In genomic region chr9:86351897-86352296, GRCh38 we compare ENCODE assay signal across 10 cellular contexts. TPM values are rescaled to one million over a fixed set of nuclear protein-coding genes. Genes with fewer than 3 reads are reported as not detected.
DNase-seq lines count a peak whose midpoint lies in the region; ATAC-seq and TF ChIP-seq lines count a peak whose summit lies in the region.
"Had no signal": no experiment of that assay in that cellular context is flagged by ENCODE, and none has a peak within 500 bp of the region (broad histone marks: within the 10 kb centered on the region; RNA-seq: fewer than 3 reads in every experiment).

No MANE protein-coding gene starts in this region.

- H3K27ac ChIP-seq in CD4-positive, alpha-beta T cell (ENCODE audit: low read depth, low read length), result no peak overlapping the region

- POLR2A ChIA-PET in CD4-positive, alpha-beta T cell (lab: Charles Lee), result interaction anchor here (1.0 to 1.2 kb wide), 2 partner anchors 13 to 21 kb away, joined by 3 to 4 read pairs; no protein-coding TSS in a partner anchor

- ATAC-seq in CD4-positive, alpha-beta T cell (ENCODE audit: poor library complexity), result no peak
- ATAC-seq in central memory CD8-positive, alpha-beta T cell (replicated peaks; ENCODE audit: extremely low read depth, poor library complexity, severe bottlenecking), result no peak
- ATAC-seq in GM21786 (IDR thresholded peaks at IDR 0.05; ENCODE audit: unreplicated experiment), result no peak
- ATAC-seq in GM21576 (IDR thresholded peaks at IDR 0.05; ENCODE audit: unreplicated experiment), result no peak
- ATAC-seq in GM21717 (IDR thresholded peaks at IDR 0.05; ENCODE audit: unreplicated experiment), result no peak

- H3K27me3 ChIP-seq in CD4-positive, alpha-beta T cell (ENCODE audit: control insufficient read depth, insufficient read depth, low read length), result no peaks in the 10 kb centered on the region

- H3K4me1 Mint-ChIP-seq in CD4-positive, alpha-beta T cell (ENCODE audit: low read depth), result peaks cover 72% of the 10 kb centered on the region
- H3K4me1 Mint-ChIP-seq in central memory CD8-positive, alpha-beta T cell, result peaks cover 57% of the 10 kb centered on the region
- H3K4me1 Mint-ChIP-seq in nephron, result peaks cover 47% of the 10 kb centered on the region

- peak overlapping the region; percentile 94 for H3K4me3 ChIP-seq in LNCaP clone FGC (ENCODE audit: low read depth, low read length)

- CTCF ChIA-PET in CD4-positive, alpha-beta T cell (lab: Charles Lee), result no interaction called here

- peaks cover 42% of the 10 kb centered on the region for H3K36me3 Mint-ChIP-seq in CD4-positive, alpha-beta T cell (ENCODE audit: low read depth)
- H3K36me3 Mint-ChIP-seq in central memory CD8-positive, alpha-beta T cell (ENCODE audit: insufficient read depth), result peaks cover 17% of the 10 kb centered on the region
- H3K36me3 Mint-ChIP-seq in nephron (ENCODE audit: low read depth), result peaks cover 33% of the 10 kb centered on the region

- no peaks in the 10 kb centered on the region for H3K27me3 Mint-ChIP-seq in CD4-positive, alpha-beta T cell
- no peaks in the 10 kb centered on the region for H3K27me3 Mint-ChIP-seq in central memory CD8-positive, alpha-beta T cell
- no peaks in the 10 kb centered on the region for H3K27me3 Mint-ChIP-seq in nephron (ENCODE audit: low read depth)

- TF ChIP-seq CTCF in CD4-positive, alpha-beta T cell (IDR thresholded peaks at IDR 0.05), result no peak
- no peak for TF ChIP-seq CTCF in LNCaP clone FGC (IDR thresholded peaks at IDR 0.05; ENCODE audit: control insufficient read depth, extremely low read depth, insufficient read depth)
- no peak for TF ChIP-seq CTCF in nephron (IDR thresholded peaks at IDR 0.05; ENCODE audit: unreplicated experiment in 3 of 3)

- no peaks in the 10 kb centered on the region for H3K9me3 Mint-ChIP-seq in CD4-positive, alpha-beta T cell
- no peaks in the 10 kb centered on the region for H3K9me3 Mint-ChIP-seq in central memory CD8-positive, alpha-beta T cell
- no peaks in the 10 kb centered on the region for H3K9me3 Mint-ChIP-seq in nephron

- H3K27ac Mint-ChIP-seq in CD4-positive, alpha-beta T cell, result peak overlapping the region; percentile 83
- peak overlapping the region; percentile 81 for H3K27ac Mint-ChIP-seq in central memory CD8-positive, alpha-beta T cell (ENCODE audit: low read depth)
- no peak overlapping the region for H3K27ac Mint-ChIP-seq in nephron

- peak overlapping the region; percentile 74 for H3K4me3 Mint-ChIP-seq in CD4-positive, alpha-beta T cell
- H3K4me3 Mint-ChIP-seq in central memory CD8-positive, alpha-beta T cell, result peak overlapping the region; percentile 93
- H3K4me3 Mint-ChIP-seq in nephron, result peak overlapping the region; percentile 38 to 65 (median 59)

- no peak for DNase-seq in CD4-positive, alpha-beta T cell
- DNase-seq in LNCaP clone FGC (ENCODE audit: low read depth), result no peak
- DNase-seq in central memory CD8-positive, alpha-beta T cell (ENCODE audit: low spot score in 2 of 2), result no peak
- DNase-seq in HuH-7 (ENCODE audit: low spot score), result no peak
- DNase-seq: glutamatergic neuron, NCI-H1694 treated with DMSO at 0.1 percent for 48 hours had no signal

- no peaks in the 10 kb centered on the region for H3K9me3 ChIP-seq in CD4-positive, alpha-beta T cell (ENCODE audit: control insufficient read depth, low read length)

- intact Hi-C loops in CD4-positive, alpha-beta T cell (cut with DNase I, micrococcal nuclease), result loop anchor here (2.0 to 10.0 kb wide), 4 partner anchors 69 to 595 kb away; partner anchors contain the start of genes NAA35 (in 2 of the 2), GAS1 (in 1 of the 2) and ISCA1 (in 1 of the 2)

RNA-seq across cellular contexts. Expression of gene TUT7, which starts 2.3 kb away (rescaled TPM):
- total RNA-seq in CD4-positive, alpha-beta T cell, result 10 to 100 TPM; 51.9 to 53.8 TPM

Comparison
In these comparisons a context has a peak if more than half of its experiments do, and no peak if none do; other contexts are left out.
1. H3K27ac Mint-ChIP-seq: peak in CD4-positive, alpha-beta T cell (single experiment) and central memory CD8-positive, alpha-beta T cell (single experiment); none in nephron (0 of 3).
2. Peak in every context shown above with its lines, with median percentiles within 50 percentile points of each other: H3K4me3 Mint-ChIP-seq.